In the genomic region with DNA sequence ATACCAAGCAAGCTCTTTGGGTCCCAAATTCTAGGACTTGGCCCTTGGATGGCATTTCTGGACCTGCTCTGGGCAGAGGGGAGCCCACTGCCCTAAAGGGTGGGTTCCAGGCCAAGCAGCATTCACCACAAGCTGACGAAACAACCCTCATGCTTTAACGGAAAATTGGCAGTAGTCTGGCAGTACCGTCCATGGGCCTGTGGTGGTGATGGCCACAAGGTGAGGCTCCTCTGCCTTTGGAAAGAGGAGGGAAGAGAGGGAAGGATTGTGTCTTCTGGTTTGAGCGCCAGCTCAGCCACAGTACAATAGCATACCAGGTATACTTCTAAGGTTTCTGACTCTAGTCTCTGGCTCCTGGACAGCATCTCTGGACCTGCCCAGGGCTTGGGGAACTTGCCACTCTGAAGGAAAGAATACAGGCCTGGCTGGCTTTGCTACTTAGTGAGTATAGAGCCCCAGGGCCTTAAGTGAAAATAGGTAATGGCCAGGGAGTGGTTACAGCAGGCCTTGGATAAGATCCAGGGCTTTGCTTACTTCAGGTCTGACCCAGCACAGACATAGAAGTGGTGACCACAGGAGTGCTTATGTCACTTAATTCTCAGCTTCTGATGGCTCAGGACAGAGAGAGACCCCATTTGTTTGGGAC, we compare ENCODE assay signal across 21 cellular contexts.
A peak's percentile ranks its signal among the peaks of the same experiment; 100 is the strongest.
DNase-seq lines count a peak whose midpoint lies in the region; ATAC-seq and TF ChIP-seq lines count a peak whose summit lies in the region.
"Had no signal": no experiment of that assay in that cellular context is flagged by ENCODE, and none has a peak within 500 bp of the region (broad histone marks: within the 10 kb centered on the region; RNA-seq: fewer than 3 reads in every experiment).

No MANE protein-coding gene starts in this region.

- no peaks in the 10 kb centered on the region for H3K23me2 ChIP-seq in H9 (ENCODE audit: insufficient read length, low read depth, low read length, poor library complexity, severe bottlenecking)

- H3K9me3 Mint-ChIP-seq in H9, result 0 out of 5 replicates have a peak, but pooled peaks cover 0 to 2% of the 10 kb centered on the region in 2 experiments

- H4K20me1 ChIP-seq in H9 (ENCODE audit: control insufficient read depth, insufficient read depth, insufficient read length) (no peaks in the 10 kb centered on the region), PC-3 (ENCODE audit: low read length) (no peaks in the 10 kb centered on the region)

- no peak overlapping the region for H2BK12ac ChIP-seq in H9 (ENCODE audit: insufficient read length, low read depth, low read length)

- no peak overlapping the region for H3T11ph ChIP-seq in H9 (ENCODE audit: low read length)

- no peaks in the 10 kb centered on the region; the same call in 1 of the 2 replicates for H3K27me3 Mint-ChIP-seq in H9 (ENCODE audit: low read depth)

- POLR2A ChIA-PET in PC-3 (lab: Charles Lee; ENCODE audit: unreplicated experiment), result no interaction called here

- WGBS in H9 (ENCODE audit: extremely low coverage, insufficient read length, low lambda C conversion rate), result no CpG with 5 or more reads among the region's 4 CpGs

- H3K4me3 ChIP-seq in PC-3 (ENCODE audit: low read length) (no peak overlapping the region), upper lobe of right lung (no peak overlapping the region)
- H3K4me3 ChIP-seq: GM23248, PC-9 had no signal

- no peak overlapping the region for H2BK15ac ChIP-seq in H9 (ENCODE audit: low read depth, low read length)

- CTCF ChIA-PET in PC-3 (lab: Charles Lee), result no interaction called here

- H3K4me3 Mint-ChIP-seq in H9, result no peak overlapping the region
- H3K4me3 Mint-ChIP-seq: CD14-positive monocyte had no signal

- no peaks in the 10 kb centered on the region for H3K36me3 Mint-ChIP-seq in H9 (ENCODE audit: insufficient read depth in 1 of 3, low read depth in 3 of 3)
- H3K36me3 Mint-ChIP-seq: CD14-positive monocyte had no signal

- H2AK5ac ChIP-seq in H9 (ENCODE audit: insufficient read length, low read length), result no peak overlapping the region

- H4K8ac ChIP-seq in H9 (replicated peaks; ENCODE audit: insufficient read length, low read depth, low read length), result no peak overlapping the region

- no peaks in the 10 kb centered on the region for H3K79me2 ChIP-seq in H9 (ENCODE audit: insufficient read depth, low read length)
- no peaks in the 10 kb centered on the region for H3K79me2 ChIP-seq in PC-3 (ENCODE audit: low read length)

- H3K27ac ChIP-seq in H9 (ENCODE audit: insufficient read length, low read depth, low read length) (no peak overlapping the region), PC-3 (ENCODE audit: low read length) (no peak overlapping the region), upper lobe of right lung (no peak overlapping the region)
- H3K27ac ChIP-seq: GM23248, PC-9, RWPE1 had no signal

- no peak overlapping the region for H3K9ac ChIP-seq in H9 (ENCODE audit: extremely low read depth, insufficient read length, low read length)
- no peak overlapping the region for H3K9ac ChIP-seq in PC-3 (ENCODE audit: low read length)
- H3K9ac ChIP-seq: GM23248 had no signal

- no peaks in the 10 kb centered on the region for H3K79me1 ChIP-seq in H9 (ENCODE audit: insufficient read depth, low read depth, low read length, poor library complexity, severe bottlenecking)

- H3K4me2 ChIP-seq in H9 (ENCODE audit: insufficient read depth, insufficient read length, low read length) (no peak overlapping the region), PC-3 (ENCODE audit: low read length) (no peak overlapping the region)
- H3K4me2 ChIP-seq: PC-9 had no signal

- no peaks in the 10 kb centered on the region for H3K36me3 ChIP-seq in PC-3 (ENCODE audit: low read depth, low read length)
- H3K36me3 ChIP-seq in upper lobe of right lung, result no peaks in the 10 kb centered on the region

- H2BK120ac ChIP-seq in H9 (ENCODE audit: low read depth, low read length, poor library complexity, severe bottlenecking), result no peak overlapping the region

- no peak overlapping the region for H3K18ac ChIP-seq in H9 (ENCODE audit: insufficient read length, low read depth, low read length)

- DNase-seq in H9 (peak; percentile 31), PC-3 (peak; percentile 41), islet precursor cell (peak; percentile 94), upper lobe of right lung (no peak), NCI-H2196 treated with DMSO at 0.1 percent for 48 hours (lab: John Stamatoyannopoulos, UW; ENCODE audit: unreplicated experiment) (no peak), UCSD-AML1 (lab: John Stamatoyannopoulos, UW; ENCODE audit: unreplicated experiment) (no peak)
- DNase-seq: ACHN, AML-193, DMS 273 treated with DMSO at 0.1 percent for 48 hours, DND-41, GM23248, NCI-H1105 treated with DMSO at 0.1 percent for 48 hours, NCI-H1694 treated with DMSO at 0.1 percent for 48 hours, NCI-H510A treated with DMSO at 0.1 percent for 48 hours, NCI-H82, PC-9, SIG-M5 had no signal

- H3K4me1 Mint-ChIP-seq in H9, result no peaks in the 10 kb centered on the region
- H3K4me1 Mint-ChIP-seq: CD14-positive monocyte had no signal

- H3K27ac Mint-ChIP-seq in H9, result no peak overlapping the region

- H4K91ac ChIP-seq in H9 (ENCODE audit: insufficient read length, low read depth, low read length), result no peak overlapping the region

- H3K9me3 ChIP-seq in H9 (ENCODE audit: control insufficient read depth, low read depth, low read length), result no peaks in the 10 kb centered on the region
- H3K9me3 ChIP-seq in PC-3 (ENCODE audit: low read length), result no peaks in the 10 kb centered on the region
- H3K9me3 ChIP-seq in upper lobe of right lung, result no peaks in the 10 kb centered on the region

- H3K4ac ChIP-seq in H9 (ENCODE audit: low read depth, low read length), result no peak overlapping the region

- H2BK5ac ChIP-seq in H9 (ENCODE audit: insufficient read length, low read length), result no peak overlapping the region

- no peak overlapping the region for H3K23ac ChIP-seq in H9 (ENCODE audit: insufficient read length, low read depth, low read length)

- H3K4me1 ChIP-seq in H9 (ENCODE audit: insufficient read depth, low read length) (no peaks in the 10 kb centered on the region), PC-3 (ENCODE audit: insufficient read depth, low read length) (no peaks in the 10 kb centered on the region), upper lobe of right lung (no peaks in the 10 kb centered on the region)

- H2AFZ ChIP-seq in H9 (ENCODE audit: low read length), result no peak overlapping the region
- H2AFZ ChIP-seq in PC-3 (ENCODE audit: low read length), result no peak overlapping the region
- H2AFZ ChIP-seq: GM23248, PC-9 had no signal

- H3F3A ChIP-seq in PC-3 (ENCODE audit: low read length, unreplicated experiment), result no peaks in the 10 kb centered on the region

- H4K5ac ChIP-seq in H9 (ENCODE audit: insufficient read length, low read depth, low read length), result no peak overlapping the region

- peak; percentile 20; the same call in 1 of the 2 replicates for ATAC-seq in PC-3
- peak; percentile 53 for ATAC-seq in upper lobe of right lung
- no peak for ATAC-seq in HG03196 (IDR thresholded peaks at IDR 0.05; ENCODE audit: unreplicated experiment)
- ATAC-seq: SK-N-SH treated with all-trans-retinoic acid at 6 μM for 48 hours had no signal

- no peak overlapping the region for H3K56ac ChIP-seq in H9 (ENCODE audit: insufficient read length, low read depth, low read length)

- TF ChIP-seq CTCF in H9 (conservative IDR thresholded peaks at IDR 0.05) (no peak), PC-3 (conservative IDR thresholded peaks at IDR 0.05; ENCODE audit: low read depth, low read length) (no peak), upper lobe of right lung (IDR thresholded peaks at IDR 0.05) (no peak)

- H3K9me2 ChIP-seq in PC-3 (replicated peaks; ENCODE audit: low read length), result no peaks in the 10 kb centered on the region

- no peak overlapping the region for H3K14ac ChIP-seq in H9 (ENCODE audit: insufficient read depth, low read length)

- intact Hi-C loops in PC-3 (cut with micrococcal nuclease) (no loop called here), upper lobe of right lung (cut with DNase I) (no loop called here)

- H2BK20ac ChIP-seq in H9 (ENCODE audit: low read depth, low read length, poor library complexity, severe bottlenecking), result no peak overlapping the region

- no peaks in the 10 kb centered on the region for H3K27me3 ChIP-seq in H9 (ENCODE audit: insufficient read depth, low read length)
- no peaks in the 10 kb centered on the region for H3K27me3 ChIP-seq in PC-3 (ENCODE audit: low read length)
- H3K27me3 ChIP-seq in upper lobe of right lung, result no peaks in the 10 kb centered on the region

- BruUV-seq in PC-3 (replicated peaks; lab: Mats Ljungman, UMichigan), result no TSS peak

Comparison
In these comparisons a context has a peak if more than half of its experiments do, and no peak if none do; other contexts are left out.
1. DNase-seq: peak in H9 (single experiment), PC-3 (single experiment) and islet precursor cell (single experiment); none in upper lobe of right lung (single experiment), NCI-H2196 treated with DMSO at 0.1 percent for 48 hours (single experiment) and UCSD-AML1 (single experiment).